Comparison of ENCODE assay signal across 30 cellular contexts in genomic region chr14:97057238-97057637, GRCh38.
"Had no signal": no experiment of that assay in that cellular context is flagged by ENCODE, and none has a peak within 500 bp of the region (broad histone marks: within the 10 kb centered on the region; RNA-seq: fewer than 3 reads in every experiment).

No MANE protein-coding gene starts in this region.

- H3K27ac ChIP-seq: neutrophil, pancreas, psoas muscle, right lobe of liver, sigmoid colon, suprapubic skin, testis, tibial artery, transverse colon, upper lobe of right lung, uterus had no signal

- H3K27me3 ChIP-seq: right lobe of liver, testis, tibial artery, transverse colon, upper lobe of right lung, uterus had no signal

- H3K4me1 Mint-ChIP-seq: natural killer cell; nephron; stimulated activated memory B cell treated with anti-CD40 and anti-IgM and Interleukin-4, amounts not matched to agents 10 μg/mL and 1 μg/mL and 100 μg/mL, for 72 hours; stimulated activated naive CD8-positive, alpha-beta T cell treated with anti-CD3 and anti-CD28 coated beads, Interleukin-15, amount 100 ng/mL, for 72 hours had no signal

- H3K4me3 ChIP-seq: pancreas, psoas muscle, right lobe of liver, sigmoid colon, suprapubic skin, testis, tibial artery, transverse colon, upper lobe of right lung, uterus had no signal

- H3K4me1 ChIP-seq: pancreas, psoas muscle, right lobe of liver, sigmoid colon, testis, tibial artery, transverse colon, upper lobe of right lung, uterus had no signal

- H3K27me3 Mint-ChIP-seq: stimulated activated naive CD8-positive, alpha-beta T cell treated with anti-CD3 and anti-CD28 coated beads, Interleukin-15, amount 100 ng/mL, for 72 hours had no signal

- DNase-seq: naive thymus-derived CD4-positive, alpha-beta T cell; natural killer cell; nucleus accumbens; pancreas; psoas muscle; right cardiac atrium; right lobe of liver; sigmoid colon; small intestine; stimulated activated CD4-positive, alpha-beta T cell treated with anti-CD3 and anti-CD28 coated beads, Interleukin-15, amount 100 ng/mL, for 24 hours; stimulated activated CD4-positive, alpha-beta T cell treated with anti-CD3 and anti-CD28 coated beads, Interleukin-2, amount 100 ng/mL, for 24 hours; stimulated activated CD4-positive, alpha-beta T cell treated with anti-CD3 and anti-CD28 coated beads, Interleukin-2, amount 100 ng/mL, for 48 hours; stimulated activated CD4-positive, alpha-beta T cell treated with anti-CD3 and anti-CD28 coated beads, Interleukin-4, amount 100 ng/mL, for 24 hours; stimulated activated CD8-positive, alpha-beta memory T cell treated with anti-CD3 and anti-CD28 coated beads, Interleukin-4, amount 100 ng/mL, for 48 hours; stimulated activated naive CD4-positive, alpha-beta T cell; stimulated activated naive CD8-positive, alpha-beta T cell treated with anti-CD3 and anti-CD28 coated beads, Interleukin-15, amount 100 ng/mL, for 72 hours; stimulated activated naive CD8-positive, alpha-beta T cell treated with anti-CD3 and anti-CD28 coated beads, Interleukin-15, Interleukin-2, amounts not matched to agents 100 U/mL and 50 U/mL, for 24 hours; substantia nigra; testis; tibial artery; transverse colon; upper lobe of right lung; uterus had no signal

- H3K9me3 Mint-ChIP-seq: natural killer cell; nephron; neural crest cell; stimulated activated naive CD8-positive, alpha-beta T cell treated with anti-CD3 and anti-CD28 coated beads, Interleukin-15, amount 100 ng/mL, for 72 hours; type B pancreatic cell had no signal

- ATAC-seq: naive thymus-derived CD4-positive, alpha-beta T cell; natural killer cell; pancreas; psoas muscle; right cardiac atrium; right lobe of liver; stimulated activated memory B cell treated with anti-CD40 and anti-IgM and Interleukin-4, amounts not matched to agents 10 μg/mL and 1 μg/mL and 100 μg/mL, for 72 hours; stimulated activated naive CD8-positive, alpha-beta T cell treated with anti-CD3 and anti-CD28 coated beads, Interleukin-15, amount 100 ng/mL, for 72 hours; stimulated activated naive CD8-positive, alpha-beta T cell treated with anti-CD3 and anti-CD28 coated beads, Interleukin-15, Interleukin-2, amounts not matched to agents 100 U/mL and 50 U/mL, for 24 hours; upper lobe of right lung had no signal

- H3K27ac Mint-ChIP-seq: natural killer cell; nephron; progenitor cell of endocrine pancreas; stimulated activated memory B cell treated with anti-CD40 and anti-IgM and Interleukin-4, amounts not matched to agents 10 μg/mL and 1 μg/mL and 100 μg/mL, for 72 hours; stimulated activated naive CD8-positive, alpha-beta T cell treated with anti-CD3 and anti-CD28 coated beads, Interleukin-15, amount 100 ng/mL, for 72 hours; type B pancreatic cell had no signal

- H3K36me3 Mint-ChIP-seq: natural killer cell; stimulated activated memory B cell treated with anti-CD40 and anti-IgM and Interleukin-4, amounts not matched to agents 10 μg/mL and 1 μg/mL and 100 μg/mL, for 72 hours; type B pancreatic cell had no signal

- FAIRE-seq: pancreas, small intestine had no signal

- H3K9me3 ChIP-seq: neutrophil, pancreas, psoas muscle, right lobe of liver, sigmoid colon, suprapubic skin, testis, tibial artery, transverse colon, upper lobe of right lung, uterus had no signal

- H3K36me3 ChIP-seq: neutrophil, pancreas, right lobe of liver, sigmoid colon, suprapubic skin, tibial artery, transverse colon, upper lobe of right lung, uterus had no signal

- H3K4me3 Mint-ChIP-seq: naive thymus-derived CD4-positive, alpha-beta T cell; natural killer cell; nephron; neural crest cell; stimulated activated memory B cell treated with anti-CD40 and anti-IgM and Interleukin-4, amounts not matched to agents 10 μg/mL and 1 μg/mL and 100 μg/mL, for 72 hours; stimulated activated naive CD8-positive, alpha-beta T cell treated with anti-CD3 and anti-CD28 coated beads, Interleukin-15, amount 100 ng/mL, for 72 hours; type B pancreatic cell had no signal
